In the genomic region with DNA sequence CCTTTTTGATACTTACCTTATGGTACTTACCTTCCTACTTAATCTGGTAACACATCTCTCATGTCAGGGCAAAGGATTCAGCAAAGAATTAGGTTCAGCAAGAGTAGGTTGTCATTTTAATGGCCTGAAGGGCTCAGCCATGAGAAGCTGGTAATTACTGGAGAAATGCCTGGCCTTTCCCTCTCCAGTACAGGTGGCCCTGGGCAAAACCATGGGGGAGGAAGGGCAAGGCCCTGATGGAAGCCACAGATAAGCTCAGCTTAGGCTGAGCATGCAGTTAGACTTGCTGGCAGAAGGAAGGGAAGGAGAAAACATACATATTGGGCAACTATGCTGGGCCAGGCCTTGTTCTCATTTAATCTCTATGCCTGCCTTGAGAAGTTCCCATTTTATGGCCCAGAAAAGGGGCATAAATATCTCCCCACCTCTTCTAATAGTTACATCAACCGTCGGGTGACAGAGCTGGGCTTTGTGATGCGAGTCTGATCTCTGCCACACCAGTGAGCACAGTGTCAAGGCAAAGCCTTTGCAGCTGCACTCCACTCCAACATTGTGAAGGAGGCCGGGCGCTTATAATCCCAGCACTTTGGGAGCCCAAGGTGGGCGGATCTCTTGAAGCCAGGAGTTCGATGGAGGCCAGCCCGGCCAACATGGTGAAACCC, we compare ENCODE assay signal across 9 cellular contexts. TPM values are rescaled to one million over a fixed set of nuclear protein-coding genes. Genes with fewer than 3 reads are reported as not detected.
DNase-seq lines count a peak whose midpoint lies in the region; ATAC-seq and TF ChIP-seq lines count a peak whose summit lies in the region.
"Had no signal": no experiment of that assay in that cellular context is flagged by ENCODE, and none has a peak within 500 bp of the region (broad histone marks: within the 10 kb centered on the region; RNA-seq: fewer than 3 reads in every experiment).

No MANE protein-coding gene starts in this region.

- peaks cover 18 to 54% of the 10 kb centered on the region in 2 donors for H3K4me1 ChIP-seq in gastrocnemius medialis

- H3K9me3 ChIP-seq in gastrocnemius medialis = no peaks in the 10 kb centered on the region
- H3K9me3 ChIP-seq: heart right ventricle had no signal

- no peaks in the 10 kb centered on the region for H3K27me3 ChIP-seq in H7 (ENCODE audit: control insufficient read depth, insufficient read depth, low read length)
- H3K27me3 ChIP-seq in gastrocnemius medialis = no peaks in the 10 kb centered on the region
- H3K27me3 ChIP-seq: heart right ventricle had no signal

- peak overlapping the region; percentile 98 for H3K27ac ChIP-seq in RWPE1
- peak overlapping the region; percentile 85 to 93 (median 90) for H3K27ac ChIP-seq in gastrocnemius medialis

- intact Hi-C loops in gastrocnemius medialis (cut with DNase I; ENCODE audit: low total_unique reads) = no loop called here

- TF ChIP-seq POLR2A in erythroblast (IDR thresholded peaks at IDR 0.05; ENCODE audit: low read length) = no peak
- peak in 1 of 2 donors; percentile 5 for TF ChIP-seq POLR2A in gastrocnemius medialis (IDR thresholded peaks at IDR 0.05)

- TF ChIP-seq CTCF in RWPE1 (conservative IDR thresholded peaks at IDR 0.05; ENCODE audit: low read depth) (no peak), gastrocnemius medialis (IDR thresholded peaks at IDR 0.05 in 4 of 5, conservative IDR thresholded peaks at IDR 0.05 in 1 of 5) (no peak)

- H3K4me3 ChIP-seq in H7 (ENCODE audit: insufficient read depth, low read depth, low read length) (no peak overlapping the region), gastrocnemius medialis (no peak overlapping the region)
- H3K4me3 ChIP-seq: heart right ventricle had no signal

- H3K36me3 ChIP-seq in H7 (replicated peaks; ENCODE audit: control insufficient read depth, insufficient read depth, low read length) (peaks cover 5% of the 10 kb centered on the region), gastrocnemius medialis (peaks cover 0 to 15% of the 10 kb centered on the region in 2 donors)

- CTCF ChIA-PET in RWPE1 (lab: Yijun Ruan, JAX) = interaction anchor here (1.1 to 1.8 kb wide), 2 partner anchors 15 to 19 kb away, joined by 3 to 8 read pairs; a partner anchor contains a TSS

- in situ Hi-C loops in gastrocnemius medialis (cut with MboI; ENCODE audit: low sequenced_read_pairs in 4 of 4) = no loop called here

- DNase-seq in H7 (peak; percentile 31), RWPE1 (ENCODE audit: low spot score) (peak; percentile 45), erythroblast (lab: John Stamatoyannopoulos, UW) (peak; percentile 41 to 45), gastrocnemius medialis (no peak), dedifferentiated amniotic fluid mesenchymal stem cell (ENCODE audit: extremely low spot score) (no peak)
- DNase-seq in activated effector memory CD4-positive, alpha-beta T cell treated with anti-CD3 and anti-CD28 coated beads, Interleukin-2, amount 50 U/mL, for 16 hours = no peak
- DNase-seq in activated naive CD4-positive, alpha-beta T cell (lab: John Stamatoyannopoulos, UW) = no peak
- DNase-seq: heart right ventricle had no signal

- peak; percentile 17 to 39 for ATAC-seq in gastrocnemius medialis
- no peak for ATAC-seq in GM19397 (IDR thresholded peaks at IDR 0.05; ENCODE audit: unreplicated experiment)

- POLR2A ChIA-PET in RWPE1 (lab: Yijun Ruan, JAX; ENCODE audit: low non-redundant PET) = interaction anchor here (2.9 kb wide), 1 partner anchor 18 kb away, joined by 15 read pairs; a partner anchor contains a TSS

RNA-seq across cellular contexts. Expression of a gene that starts 18.7 kb away (rescaled TPM):
- 11.3 and 11.5 TPM in 2 replicates for total RNA-seq in H7 (2014; rRNA removed; shearing (Covaris generic))
- 10 to 100 TPM in 3 of 4 donors, 1 to 10 TPM in 1; 9.5 to 24.0 (median 18.6) TPM for total RNA-seq in gastrocnemius medialis

RNA-seq across cellular contexts. Expression of a gene that starts 18.9 kb away (rescaled TPM):
- total RNA-seq in H7 (2014; rRNA removed; shearing (Covaris generic)) = 12.0 and 13.2 TPM in 2 replicates
- 10 to 100 TPM; 66.9 to 84.6 (median 73.5) TPM for total RNA-seq in gastrocnemius medialis

Comparison
In these comparisons a context has a peak if more than half of its experiments do, and no peak if none do; other contexts are left out.
1. DNase-seq: peak in H7 (single experiment), RWPE1 (single experiment) and erythroblast (2 of 2); none in gastrocnemius medialis (0 of 2), activated effector memory CD4-positive, alpha-beta T cell treated with anti-CD3 and anti-CD28 coated beads, Interleukin-2, amount 50 U/mL, for 16 hours (single experiment), activated naive CD4-positive, alpha-beta T cell (0 of 4) and dedifferentiated amniotic fluid mesenchymal stem cell (single experiment).